Comparison of ENCODE assay signal across 3 cellular contexts in the genomic region with DNA sequence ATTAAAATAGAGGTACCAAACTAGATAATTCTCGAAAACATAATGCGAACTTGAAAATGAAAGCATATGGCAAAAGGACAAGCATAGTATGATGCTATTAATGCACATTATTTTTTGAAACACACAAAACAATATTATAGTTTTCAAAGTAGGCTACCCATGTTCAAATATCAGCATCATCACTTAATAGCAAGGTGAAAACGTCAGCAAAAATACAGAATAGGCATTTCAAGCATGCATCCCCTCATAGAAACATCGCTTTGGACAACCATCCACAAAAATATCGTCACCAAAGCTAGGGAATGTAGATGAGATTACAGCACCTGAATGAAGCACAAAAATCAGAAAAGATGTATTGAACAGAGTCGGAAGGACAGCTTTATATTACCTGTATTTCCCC.
TF ChIP-seq lines count a peak whose summit lies in the region.

No MANE protein-coding gene starts in this region.

TF ChIP-seq in HepG2, 621 proteins besides CTCF, POLR2A, EP300 and RAD21:
- peak; percentile 67 for TF ChIP-seq MAFF (IDR thresholded peaks at IDR 0.05; ENCODE audit: low read depth, low read length)
- TF ChIP-seq MAFK (conservative IDR thresholded peaks at IDR 0.05 in 1 of 2, IDR thresholded peaks at IDR 0.05 in 1 of 2; ENCODE audit: low read length in 2 of 2) = peak; percentile 47 to 68
- no peak for TF ChIP-seq CEBPG (CRISPR knock-in tag; IDR thresholded peaks at IDR 0.05)

TF ChIP-seq in A549, 52 proteins besides CTCF, POLR2A, EP300 and RAD21:
- no peak for TF ChIP-seq FOSB (CRISPR knock-in tag; IDR thresholded peaks at IDR 0.05)
- TF ChIP-seq, protein P1, sequence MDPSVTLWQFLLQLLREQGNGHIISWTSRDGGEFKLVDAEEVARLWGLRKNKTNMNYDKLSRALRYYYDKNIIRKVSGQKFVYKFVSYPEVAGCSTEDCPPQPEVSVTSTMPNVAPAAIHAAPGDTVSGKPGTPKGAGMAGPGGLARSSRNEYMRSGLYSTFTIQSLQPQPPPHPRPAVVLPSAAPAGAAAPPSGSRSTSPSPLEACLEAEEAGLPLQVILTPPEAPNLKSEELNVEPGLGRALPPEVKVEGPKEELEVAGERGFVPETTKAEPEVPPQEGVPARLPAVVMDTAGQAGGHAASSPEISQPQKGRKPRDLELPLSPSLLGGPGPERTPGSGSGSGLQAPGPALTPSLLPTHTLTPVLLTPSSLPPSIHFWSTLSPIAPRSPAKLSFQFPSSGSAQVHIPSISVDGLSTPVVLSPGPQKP (IDR thresholded peaks at IDR 0.05; ENCODE audit: low read depth, low read length) = no peak
- no peak for TF ChIP-seq ZSCAN20 (CRISPR knock-in tag; IDR thresholded peaks at IDR 0.05)
- no peak for TF ChIP-seq ZC3H11A (IDR thresholded peaks at IDR 0.05)
- no peak for TF ChIP-seq ATOH8 (CRISPR knock-in tag; IDR thresholded peaks at IDR 0.05; ENCODE audit: low read depth)
- TF ChIP-seq CEBPB (IDR thresholded peaks at IDR 0.05) = no peak
- TF ChIP-seq EHMT2 (IDR thresholded peaks at IDR 0.05; ENCODE audit: low read depth) = no peak
- TF ChIP-seq MAFK (IDR thresholded peaks at IDR 0.05; ENCODE audit: partially characterized antibody) = peak; percentile 50
TF ChIP-seq in A549: peak in this region for 1.

TF ChIP-seq in IMR-90, 13 proteins besides CTCF, POLR2A, EP300 and RAD21:
- TF ChIP-seq, protein P1 (IDR thresholded peaks at IDR 0.05; ENCODE audit: borderline replicate concordance, low read depth, low read length) = no peak
- peak; percentile 40; the same call in 1 of the 2 replicates for TF ChIP-seq MAFK (IDR thresholded peaks at IDR 0.05; ENCODE audit: low read depth, low read length)
